In the genomic region with DNA sequence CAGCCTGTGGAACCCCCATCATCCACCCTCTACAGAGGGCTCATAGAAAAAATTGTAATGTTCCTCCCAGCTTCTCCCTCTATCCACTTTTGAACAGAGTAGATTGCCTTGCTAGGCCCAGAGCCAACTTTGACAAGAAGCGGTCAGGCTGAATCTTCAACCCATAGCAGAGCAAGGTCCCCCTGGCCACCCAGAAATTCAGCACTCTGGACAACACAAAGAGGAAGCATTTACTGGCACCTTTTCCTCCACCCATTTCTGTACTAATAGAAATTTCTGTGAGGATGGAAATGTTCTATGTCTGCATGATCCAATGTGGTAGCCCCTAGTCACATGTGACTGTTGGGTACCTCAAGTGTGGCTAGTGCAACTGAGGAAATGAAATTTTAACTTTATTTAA, we compare ENCODE assay signal across 25 cellular contexts.
"Had no signal": no experiment of that assay in that cellular context is flagged by ENCODE, and none has a peak within 500 bp of the region (broad histone marks: within the 10 kb centered on the region; RNA-seq: fewer than 3 reads in every experiment).

No MANE protein-coding gene starts in this region.

- DNase-seq: islet precursor cell; left ventricle myocardium inferior; mesendoderm; naive B cell; natural killer cell; nephron progenitor cell; ovary; stimulated activated CD4-positive, alpha-beta T cell treated with anti-CD3 and anti-CD28 coated beads, Interleukin-12 subunit alpha, Interleukin-12 subunit beta, amount 100 ng/mL, for 4 hours; stimulated activated CD4-positive, alpha-beta T cell treated with anti-CD3 and anti-CD28 coated beads, Interleukin-15, amount 100 ng/mL, for 24 hours; stimulated activated CD4-positive, alpha-beta T cell treated with anti-CD3 and anti-CD28 coated beads, Interleukin-2, amount 100 ng/mL, for 24 hours; stimulated activated CD4-positive, alpha-beta T cell treated with anti-CD3 and anti-CD28 coated beads, Interleukin-4, amount 100 ng/mL, for 1 hour; stimulated activated naive CD4-positive, alpha-beta T cell; tibial artery; trophoblast cell; upper lobe of right lung had no signal

- ATAC-seq: natural killer cell, sciatic nerve, upper lobe of right lung had no signal

- H3K27ac ChIP-seq: left ventricle myocardium inferior, neural progenitor cell, ovary, right atrium auricular region, skin epidermis, suprapubic skin, thoracic aorta, tibial artery, upper lobe of right lung had no signal

- H3K36me3 Mint-ChIP-seq: mesothelial cell of epicardium, naive B cell, natural killer cell, neural progenitor cell had no signal

- H3K4me1 Mint-ChIP-seq: mesothelial cell of epicardium, naive B cell, natural killer cell had no signal

- H3K9me3 ChIP-seq: ovary, suprapubic skin, thoracic aorta, upper lobe of right lung had no signal

- H3K4me3 Mint-ChIP-seq: mesothelial cell of epicardium; naive B cell; natural killer cell; nephron progenitor cell; neural progenitor cell; stimulated activated naive CD8-positive, alpha-beta T cell treated with anti-CD3 and anti-CD28 coated beads, Interleukin-15, Interleukin-2, amounts not matched to agents 100 ng/mL and 50 ng/mL, for 24 hours had no signal

- H3K9me3 Mint-ChIP-seq: natural killer cell; stimulated activated naive CD8-positive, alpha-beta T cell treated with anti-CD3 and anti-CD28 coated beads, Interleukin-15, Interleukin-2, amounts not matched to agents 100 ng/mL and 50 ng/mL, for 24 hours had no signal

- H3K36me3 ChIP-seq: left ventricle myocardium inferior, neural progenitor cell, ovary, right atrium auricular region, suprapubic skin, thoracic aorta, tibial artery, upper lobe of right lung had no signal

- H3K4me1 ChIP-seq: left ventricle myocardium inferior, right atrium auricular region, suprapubic skin, tibial artery, upper lobe of right lung had no signal

- H3K4me3 ChIP-seq: left ventricle myocardium inferior, lung, neural progenitor cell, ovary, right atrium auricular region, skin epidermis, suprapubic skin, thoracic aorta, tibial artery, upper lobe of right lung had no signal

- H3K27ac Mint-ChIP-seq: mesothelial cell of epicardium; naive B cell; natural killer cell; nephron progenitor cell; neural progenitor cell; progenitor cell of endocrine pancreas; stimulated activated naive CD8-positive, alpha-beta T cell treated with anti-CD3 and anti-CD28 coated beads, Interleukin-15, Interleukin-2, amounts not matched to agents 100 ng/mL and 50 ng/mL, for 24 hours had no signal

- H3K27me3 ChIP-seq: neural progenitor cell, ovary, right atrium auricular region, suprapubic skin, tibial artery, upper lobe of right lung had no signal

- H2AFZ ChIP-seq: neural progenitor cell had no signal

- H3K27me3 Mint-ChIP-seq: progenitor cell of endocrine pancreas had no signal

- H3K9ac ChIP-seq: neural progenitor cell had no signal
